ENCODE assay signal across 8 cellular contexts in genomic region chr7:148527717-148528168, GRCh38.
A peak's percentile ranks its signal among the peaks of the same experiment; 100 is the strongest.
DNase-seq lines count a peak whose midpoint lies in the region; ATAC-seq lines count a peak whose summit lies in the region.

No MANE protein-coding gene starts in this region.

- H3K27ac ChIP-seq in CD4-positive, CD25-positive, alpha-beta regulatory T cell (ENCODE audit: insufficient read depth, low read length, poor library complexity, severe bottlenecking) = no peak overlapping the region
- H3K27ac ChIP-seq in effector memory CD4-positive, alpha-beta T cell (ENCODE audit: insufficient read depth, low read length, poor library complexity, severe bottlenecking) = no peak overlapping the region

- H3K36me3 ChIP-seq in CD4-positive, CD25-positive, alpha-beta regulatory T cell (ENCODE audit: control insufficient read depth, insufficient read depth, low read length) = no peaks in the 10 kb centered on the region
- no peaks in the 10 kb centered on the region for H3K36me3 ChIP-seq in effector memory CD4-positive, alpha-beta T cell (ENCODE audit: control insufficient read depth, insufficient read depth, low read length)

- H3K4me1 Mint-ChIP-seq in CD4-positive, CD25-positive, alpha-beta regulatory T cell = peaks cover 0 to 7% (median 2%) of the 10 kb centered on the region in 4 donors
- H3K4me1 Mint-ChIP-seq in activated CD4-positive, alpha-beta T cell treated with anti-CD3 and anti-CD28 coated beads, Interleukin-2, amount 10 ng/mL, durations not matched to agents 24 days and 14 days = peaks cover 7% of the 10 kb centered on the region
- peaks cover 0 to 5% (median 0%) of the 10 kb centered on the region in 3 donors for H3K4me1 Mint-ChIP-seq in naive B cell

- no peaks in the 10 kb centered on the region for H3K27me3 ChIP-seq in CD4-positive, CD25-positive, alpha-beta regulatory T cell (ENCODE audit: control insufficient read depth, insufficient read depth, low read length)
- H3K27me3 ChIP-seq in effector memory CD4-positive, alpha-beta T cell (replicated peaks; ENCODE audit: control insufficient read depth, insufficient read depth, low read length, poor library complexity, severe bottlenecking) = peaks cover 4% of the 10 kb centered on the region

- peak overlapping the region in 1 of 3 donors; percentile 15 for H3K27ac Mint-ChIP-seq in CD4-positive, CD25-positive, alpha-beta regulatory T cell
- no peak overlapping the region for H3K27ac Mint-ChIP-seq in activated CD4-positive, alpha-beta T cell treated with anti-CD3 and anti-CD28 coated beads, Interleukin-2, amount 10 ng/mL, durations not matched to agents 24 days and 14 days
- peak overlapping the region in 1 of 6 donors; percentile 52 for H3K27ac Mint-ChIP-seq in naive B cell

- no peak overlapping the region for H3K4me3 ChIP-seq in CD4-positive, CD25-positive, alpha-beta regulatory T cell (ENCODE audit: low read depth, low read length)
- H3K4me3 ChIP-seq in effector memory CD4-positive, alpha-beta T cell (ENCODE audit: insufficient read depth, low read depth, low read length, poor library complexity, severe bottlenecking) = no peak overlapping the region

- ATAC-seq in CD4-positive, CD25-positive, alpha-beta regulatory T cell (ENCODE audit: low read depth in 2 of 2) = peak; percentile 98
- ATAC-seq in GM19025 (IDR thresholded peaks at IDR 0.05; ENCODE audit: low read depth, unreplicated experiment) = peak; percentile 98
- ATAC-seq in HG03135 (IDR thresholded peaks at IDR 0.05; ENCODE audit: unreplicated experiment) = peak; percentile 94
- ATAC-seq in naive B cell (ENCODE audit: low read depth in 2 of 2) = peak; percentile 97

- peak; percentile 75 to 94 (median 82) for DNase-seq in CD4-positive, CD25-positive, alpha-beta regulatory T cell
- DNase-seq in NCI-H2196 treated with DMSO at 0.1 percent for 48 hours (lab: John Stamatoyannopoulos, UW; ENCODE audit: unreplicated experiment) (peak; percentile 51), naive B cell (peak; percentile 75)
- DNase-seq in activated CD4-positive, alpha-beta T cell treated with anti-CD3 and anti-CD28 coated beads, Interleukin-2, amount 10 ng/mL, durations not matched to agents 24 days and 14 days = peak; percentile 95
- peak; percentile 61 to 75 (median 67) for DNase-seq in effector memory CD4-positive, alpha-beta T cell
- peak; percentile 43 to 78 (median 70) for DNase-seq in stimulated activated naive CD4-positive, alpha-beta T cell (lab: John Stamatoyannopoulos, UW)

- H3K27me3 Mint-ChIP-seq in CD4-positive, CD25-positive, alpha-beta regulatory T cell = peaks cover 23% of the 10 kb centered on the region
- H3K27me3 Mint-ChIP-seq in activated CD4-positive, alpha-beta T cell treated with anti-CD3 and anti-CD28 coated beads, Interleukin-2, amount 10 ng/mL, durations not matched to agents 24 days and 14 days = peaks cover 39% of the 10 kb centered on the region
- peaks cover 0 to 48% (median 24%) of the 10 kb centered on the region in 3 donors for H3K27me3 Mint-ChIP-seq in naive B cell

- no peaks in the 10 kb centered on the region for H3K36me3 Mint-ChIP-seq in CD4-positive, CD25-positive, alpha-beta regulatory T cell
- no peaks in the 10 kb centered on the region for H3K36me3 Mint-ChIP-seq in activated CD4-positive, alpha-beta T cell treated with anti-CD3 and anti-CD28 coated beads, Interleukin-2, amount 10 ng/mL, durations not matched to agents 24 days and 14 days (ENCODE audit: low read depth)
- no peaks in the 10 kb centered on the region for H3K36me3 Mint-ChIP-seq in naive B cell

- H3K4me1 ChIP-seq in CD4-positive, CD25-positive, alpha-beta regulatory T cell (ENCODE audit: control insufficient read depth, insufficient read depth, low read length, poor library complexity, severe bottlenecking) = no peaks in the 10 kb centered on the region
- no peaks in the 10 kb centered on the region for H3K4me1 ChIP-seq in effector memory CD4-positive, alpha-beta T cell (ENCODE audit: control insufficient read depth, insufficient read depth, low read length, poor library complexity, severe bottlenecking)

- peaks cover 0 to 3% (median 0%) of the 10 kb centered on the region in 7 donors for H3K9me3 Mint-ChIP-seq in CD4-positive, CD25-positive, alpha-beta regulatory T cell
- H3K9me3 Mint-ChIP-seq in activated CD4-positive, alpha-beta T cell treated with anti-CD3 and anti-CD28 coated beads, Interleukin-2, amount 10 ng/mL, durations not matched to agents 24 days and 14 days = no peaks in the 10 kb centered on the region
- no peaks in the 10 kb centered on the region for H3K9me3 Mint-ChIP-seq in naive B cell

- H3K4me3 Mint-ChIP-seq in CD4-positive, CD25-positive, alpha-beta regulatory T cell = no peak overlapping the region
- H3K4me3 Mint-ChIP-seq in activated CD4-positive, alpha-beta T cell treated with anti-CD3 and anti-CD28 coated beads, Interleukin-2, amount 10 ng/mL, durations not matched to agents 24 days and 14 days = no peak overlapping the region
- H3K4me3 Mint-ChIP-seq in naive B cell = no peak overlapping the region

- intact Hi-C loops in activated CD4-positive, alpha-beta T cell treated with anti-CD3 and anti-CD28 coated beads, Interleukin-2, amount 10 ng/mL, durations not matched to agents 24 days and 14 days (cut with micrococcal nuclease) = loop anchor here (1.0 kb wide), 1 partner anchor 23 kb away; no protein-coding TSS in a partner anchor

- no peaks in the 10 kb centered on the region for H3K9me3 ChIP-seq in CD4-positive, CD25-positive, alpha-beta regulatory T cell (ENCODE audit: control insufficient read depth in 2 of 2, low read length in 2 of 2)
- H3K9me3 ChIP-seq in effector memory CD4-positive, alpha-beta T cell (ENCODE audit: control insufficient read depth, low read length) = no peaks in the 10 kb centered on the region
